Comparison of ENCODE assay signal across 23 cellular contexts in genomic region chr2:109064660-109065306, GRCh38.
DNase-seq lines count a peak whose midpoint lies in the region; ATAC-seq and TF ChIP-seq lines count a peak whose summit lies in the region.
"Had no signal": no experiment of that assay in that cellular context is flagged by ENCODE, and none has a peak within 500 bp of the region (broad histone marks: within the 10 kb centered on the region; RNA-seq: fewer than 3 reads in every experiment).

No MANE protein-coding gene starts in this region.

- TF ChIP-seq CTCF in brain (conservative IDR thresholded peaks at IDR 0.05) (no peak), nephron (IDR thresholded peaks at IDR 0.05; ENCODE audit: unreplicated experiment in 3 of 3) (no peak)

- peak overlapping the region in 3 of 5 experiments; percentile 18 to 40 (median 38) for H3K27ac Mint-ChIP-seq in brain
- peak overlapping the region in 2 of 3 experiments; percentile 11 to 89 for H3K27ac Mint-ChIP-seq in nephron

- peak; percentile 41 for ATAC-seq in left colon
- ATAC-seq: GM12878, HCT116 had no signal

- H3K27me3 Mint-ChIP-seq in brain (peaks cover 12% of the 10 kb centered on the region), nephron (ENCODE audit: low read depth) (peaks cover 24% of the 10 kb centered on the region)

- H3K9me3 Mint-ChIP-seq in brain: peaks cover 0 to 6% (median 0%) of the 10 kb centered on the region in 5 experiments
- no peaks in the 10 kb centered on the region for H3K9me3 Mint-ChIP-seq in nephron
- H3K9me3 Mint-ChIP-seq: CD4-positive, alpha-beta memory T cell had no signal

- DNase-seq in left colon (no peak), H4 (ENCODE audit: low spot score) (no peak), NCI-H345 (lab: John Stamatoyannopoulos, UW) (no peak), NCI-H2196 (lab: John Stamatoyannopoulos, UW; ENCODE audit: unreplicated experiment) (no peak), KG1 (lab: John Stamatoyannopoulos, UW) (no peak)
- DNase-seq: CD4-positive, alpha-beta memory T cell; COR-L47; EL; GDM1; GOT3; Kasumi-1; NCI-H1105; NCI-H1436 treated with DMSO at 0.1 percent for 48 hours; NCI-H187 treated with DMSO at 0.1 percent for 48 hours; NCI-H2171 treated with DMSO at 0.1 percent for 48 hours; NCI-H446; NCI-H524 treated with DMSO at 0.1 percent for 48 hours; NCI-H774; SK-N-SH had no signal

- H3K4me3 Mint-ChIP-seq in brain: no peak overlapping the region
- H3K4me3 Mint-ChIP-seq in nephron: no peak overlapping the region
- H3K4me3 Mint-ChIP-seq: CD4-positive, alpha-beta memory T cell had no signal

- H3K36me3 Mint-ChIP-seq in brain (no peaks in the 10 kb centered on the region), nephron (ENCODE audit: low read depth) (no peaks in the 10 kb centered on the region)
- H3K36me3 Mint-ChIP-seq: CD4-positive, alpha-beta memory T cell had no signal

- intact Hi-C loops in left colon (cut with DNase I, micrococcal nuclease): no loop called here

- peaks cover 47% of the 10 kb centered on the region for H3K4me1 Mint-ChIP-seq in brain
- peaks cover 33% of the 10 kb centered on the region for H3K4me1 Mint-ChIP-seq in nephron
